In the genomic region with DNA sequence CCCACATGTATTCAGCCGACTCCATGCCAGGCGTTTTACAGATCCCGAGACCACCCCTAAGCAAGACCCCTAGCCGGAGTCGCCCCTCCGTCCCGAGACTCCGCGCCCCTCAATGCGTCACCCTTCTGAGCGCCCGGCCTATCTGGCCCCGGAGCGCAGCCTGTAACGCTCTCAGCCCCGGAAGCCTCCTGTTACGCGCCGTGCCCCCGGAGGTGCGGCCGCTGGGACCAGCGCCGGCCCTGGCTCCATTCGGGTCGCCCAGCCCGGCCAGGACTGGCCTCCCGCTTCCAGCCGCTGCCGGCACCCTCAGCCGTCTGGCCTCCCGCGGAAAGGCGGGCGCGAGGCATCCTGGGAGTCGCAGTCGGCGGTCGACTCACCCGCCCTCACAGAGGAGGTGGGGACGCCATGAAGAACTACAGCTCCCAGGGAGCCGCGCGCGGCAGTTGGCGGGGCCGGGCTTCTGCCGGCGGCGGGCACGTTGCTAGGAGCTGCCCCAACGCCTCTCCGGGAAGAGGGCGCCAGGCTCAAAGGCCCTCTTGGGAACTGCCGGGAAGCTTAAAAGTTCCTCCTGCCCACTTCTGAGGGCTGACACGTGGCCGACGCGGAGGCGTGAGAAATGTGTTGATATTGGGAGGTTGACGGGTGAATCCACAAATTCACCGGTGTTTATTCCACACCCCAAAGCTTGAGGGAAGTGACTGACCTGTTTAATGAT, we compare ENCODE assay signal across 8 cellular contexts. TPM values are rescaled to one million over a fixed set of nuclear protein-coding genes. Genes with fewer than 3 reads are reported as not detected.
A peak's percentile ranks its signal among the peaks of the same experiment; 100 is the strongest.
DNase-seq lines count a peak whose midpoint lies in the region; ATAC-seq, FAIRE-seq and TF ChIP-seq lines count a peak whose summit lies in the region.

A gene with protein sequence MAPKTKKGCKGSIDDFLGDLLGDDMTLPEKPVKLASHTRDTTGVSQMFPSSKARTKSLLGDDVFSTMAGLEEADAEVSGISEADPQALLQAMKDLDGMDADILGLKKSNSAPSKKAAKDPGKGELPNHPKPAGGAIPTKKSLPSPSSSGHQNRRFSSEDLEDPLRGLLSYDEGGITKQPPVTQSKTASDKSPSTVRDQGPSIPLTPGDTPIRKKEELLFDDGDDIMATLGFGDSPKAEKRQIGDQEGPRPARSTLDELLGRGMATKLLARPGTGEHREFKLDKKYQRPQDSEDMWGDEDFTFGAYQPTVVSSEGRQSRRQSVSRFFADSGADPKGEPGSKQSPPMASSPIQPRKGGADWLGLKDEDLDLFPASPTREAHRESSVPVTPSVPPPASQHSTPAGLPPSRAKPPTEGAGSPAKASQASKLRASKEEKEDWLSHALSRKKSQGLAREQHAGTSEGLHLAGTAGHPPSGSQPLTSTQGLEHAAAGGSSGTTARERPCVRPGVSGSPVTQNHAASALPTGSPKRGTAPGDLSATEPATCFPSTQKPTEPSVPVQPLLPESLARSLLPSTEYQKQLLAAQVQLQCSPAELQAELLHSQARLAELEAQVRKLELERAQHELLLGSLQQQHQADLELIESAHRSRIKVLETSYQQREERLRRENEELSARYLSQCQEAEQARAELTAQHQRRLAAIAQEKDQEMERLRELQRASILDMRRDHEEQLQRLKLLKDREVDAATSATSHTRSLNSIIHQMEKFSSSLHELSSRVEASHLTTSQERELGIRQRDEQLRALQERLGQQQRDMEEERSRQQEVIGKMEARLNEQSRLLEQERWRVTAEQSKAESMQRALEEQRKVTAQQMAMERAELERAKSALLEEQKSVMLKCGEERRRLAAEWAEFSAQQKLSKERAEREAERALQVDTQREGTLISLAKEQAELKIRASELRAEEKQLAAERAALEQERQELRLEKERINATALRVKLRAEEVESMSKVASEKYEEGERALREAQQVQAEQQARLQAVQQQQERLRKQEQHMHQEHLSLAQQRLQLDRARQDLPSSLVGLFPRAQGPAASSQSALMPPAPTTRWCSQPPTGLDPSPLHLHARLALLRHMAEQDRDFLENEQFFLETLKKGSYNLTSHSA (minus strand): TSS at position 316 of the 715 bp plus-strand sequence. CDS start 2,893 bp downstream, outside the sequence.

- peak within 1 kb of the TSS; percentile 92 for H3K4me2 ChIP-seq in mammary epithelial cell (ENCODE audit: insufficient read depth, low read depth, low read length)

- dilution Hi-C loops in mammary epithelial cell (cut with HindIII; ENCODE audit: low sequenced_read_pairs): loop anchor here (5.0 kb wide), 1 partner anchor 34 kb away; no protein-coding TSS in a partner anchor

- no peaks in the 10 kb centered on the region for H3K79me2 ChIP-seq in mammary epithelial cell (ENCODE audit: insufficient read depth, low read length)

- H3K27ac ChIP-seq in mammary epithelial cell (ENCODE audit: insufficient read depth, low read depth, low read length): peak within 1 kb of the TSS; percentile 60
- H3K27ac ChIP-seq in small intestine (ENCODE audit: low read depth in 1 of 2, low read length in 1 of 2): peak within 1 kb of the TSS; percentile 12 to 74

- H3K9ac ChIP-seq in mammary epithelial cell (ENCODE audit: insufficient read depth, low read length): peak within 1 kb of the TSS; percentile 78

- no peaks in the 10 kb centered on the region for H3K9me3 ChIP-seq in mammary epithelial cell (replicated peaks; ENCODE audit: insufficient read depth, low read length)
- H3K9me3 ChIP-seq in small intestine (ENCODE audit: control insufficient read depth, low read depth): no peaks in the 10 kb centered on the region

- H4K20me1 ChIP-seq in mammary epithelial cell (ENCODE audit: insufficient read depth, low read length): no peaks in the 10 kb centered on the region

- H3K4me1 ChIP-seq in mammary epithelial cell (ENCODE audit: insufficient read depth, low read length) (peaks cover 3% of the 10 kb centered on the region), small intestine (ENCODE audit: control insufficient read depth in 2 of 2, insufficient read depth in 1 of 2, low read depth in 1 of 2, low read length in 1 of 2) (no peaks in the 10 kb centered on the region)

- intact Hi-C loops in mammary epithelial cell (cut with micrococcal nuclease): loop anchor here (1.0 kb wide), 2 partner anchors 36 to 38 kb away; partner anchors contain the start of genes ACOX1 and TEN1

- in situ Hi-C loops in ACHN (cut with HindIII; ENCODE audit: low pct_ligation_motif_present, low pct_unique_long_range_greater_than_20kb, low sequenced_read_pairs): no loop called here
- in situ Hi-C loops in mammary epithelial cell (cut with MboI; ENCODE audit: low sequenced_read_pairs in 2 of 2): no loop called here

- H3K36me3 ChIP-seq in mammary epithelial cell (ENCODE audit: insufficient read depth, low read length): peaks cover 1% of the 10 kb centered on the region
- peaks cover 2% of the 10 kb centered on the region in 2 donors for H3K36me3 ChIP-seq in small intestine (ENCODE audit: control insufficient read depth in 2 of 2, insufficient read depth in 2 of 2, low read length in 2 of 2)

- TF ChIP-seq CTCF in WI38 (IDR thresholded peaks at IDR 0.05; ENCODE audit: low read depth, low read length): no peak
- TF ChIP-seq CTCF in mammary epithelial cell (conservative IDR thresholded peaks at IDR 0.05 in 1 of 2, IDR thresholded peaks at IDR 0.05 in 1 of 2; ENCODE audit: extremely low read depth in 1 of 2, insufficient read depth in 1 of 2, low read depth in 1 of 2, low read length in 2 of 2): no peak

- WGBS in mammary epithelial cell (ENCODE audit: low coverage, missing lambda C conversion rate): 2% methylated on average over 15 of the region's 63 CpGs
- 0% methylated on average over 55 to 63 of the region's 63 CpGs for WGBS in small intestine, 3 donors

- no TSS peak for BruUV-seq in mammary epithelial cell (replicated peaks; lab: Mats Ljungman, UMichigan)

- CTCF ChIA-PET in mammary epithelial cell (lab: Charles Lee; ENCODE audit: low non-redundant PET): interaction anchor here (0.6 kb wide), 1 partner anchor 65 kb away, joined by 3 read pairs; no protein-coding TSS in a partner anchor

- H3K27me3 ChIP-seq in mammary epithelial cell (ENCODE audit: insufficient read depth, low read length): no peaks in the 10 kb centered on the region
- H3K27me3 ChIP-seq in small intestine (ENCODE audit: control insufficient read depth in 2 of 2, insufficient read depth in 2 of 2, low read length in 2 of 2): no peaks in the 10 kb centered on the region

- peak within 1 kb of the TSS; percentile 97 for H2AFZ ChIP-seq in mammary epithelial cell (ENCODE audit: low read depth, low read length)

- ATAC-seq in GM18907 (IDR thresholded peaks at IDR 0.05; ENCODE audit: unreplicated experiment): peak; percentile 91
- peak; percentile 87 for ATAC-seq in HG03159 (IDR thresholded peaks at IDR 0.05; ENCODE audit: unreplicated experiment)

- DNase-seq in ACHN (peak; percentile 96), NCI-H2227 treated with DMSO at 0.1 percent for 48 hours (lab: John Stamatoyannopoulos, UW) (peak; percentile 89), mammary epithelial cell (peak; percentile 96), iPS-NIHi11 (ENCODE audit: low spot score) (peak; percentile 100), small intestine (peak; percentile 96)

- H3K4me3 ChIP-seq in WI38 (ENCODE audit: low read depth, low read length): peak within 1 kb of the TSS; percentile 82
- H3K4me3 ChIP-seq in mammary epithelial cell (replicated peaks in 1 of 3; ENCODE audit: insufficient read depth in 1 of 3, low read depth in 2 of 3, low read length in 3 of 3): peak within 1 kb of the TSS; percentile 73 to 93 (median 87)
- peak within 1 kb of the TSS; percentile 66 to 86 for H3K4me3 ChIP-seq in small intestine (ENCODE audit: low read depth in 1 of 2, low read length in 2 of 2)

- no peak for FAIRE-seq in small intestine (lab: Jason Lieb, UNC)

RNA-seq across cellular contexts. Expression of the gene that starts here (rescaled TPM):
- total RNA-seq in mammary epithelial cell: 10 to 100 TPM; 12.0 to 13.5 TPM
- 4.8 TPM for polyA plus RNA-seq in mammary epithelial cell
- 1.6 TPM for polyA minus RNA-seq in mammary epithelial cell
- polyA plus RNA-seq in small intestine: 1 to 10 TPM; 2.2 to 8.2 (median 2.7) TPM

Comparison
In these comparisons a context has a peak if more than half of its experiments do, and no peak if none do; other contexts are left out.
1. Peak in every context shown above with its lines: DNase-seq, ATAC-seq, H3K4me3 ChIP-seq and H3K27ac ChIP-seq.